ENCODE assay signal across 1 cellular context in genomic region chr7:151013356-151013727, GRCh38.
TF ChIP-seq lines count a peak whose summit lies in the region.

No MANE protein-coding gene starts in this region.

TF ChIP-seq in GM12878, 131 proteins besides CTCF, POLR2A, EP300 and RAD21:
- TF ChIP-seq SMARCA5 (IDR thresholded peaks at IDR 0.05) (no peak), SREBF2 (IDR thresholded peaks at IDR 0.05; ENCODE audit: low read length) (no peak), SREBF1 (IDR thresholded peaks at IDR 0.05; ENCODE audit: low read length) (no peak), ELK1 (IDR thresholded peaks at IDR 0.05; ENCODE audit: low read depth, low read length) (no peak), NBN (IDR thresholded peaks at IDR 0.05) (no peak), MEF2B (IDR thresholded peaks at IDR 0.05; ENCODE audit: partially characterized antibody, poor library complexity, severe bottlenecking) (no peak), CHD4 (IDR thresholded peaks at IDR 0.05) (no peak), NR2C1 (IDR thresholded peaks at IDR 0.05) (no peak)
